In the genomic region with DNA sequence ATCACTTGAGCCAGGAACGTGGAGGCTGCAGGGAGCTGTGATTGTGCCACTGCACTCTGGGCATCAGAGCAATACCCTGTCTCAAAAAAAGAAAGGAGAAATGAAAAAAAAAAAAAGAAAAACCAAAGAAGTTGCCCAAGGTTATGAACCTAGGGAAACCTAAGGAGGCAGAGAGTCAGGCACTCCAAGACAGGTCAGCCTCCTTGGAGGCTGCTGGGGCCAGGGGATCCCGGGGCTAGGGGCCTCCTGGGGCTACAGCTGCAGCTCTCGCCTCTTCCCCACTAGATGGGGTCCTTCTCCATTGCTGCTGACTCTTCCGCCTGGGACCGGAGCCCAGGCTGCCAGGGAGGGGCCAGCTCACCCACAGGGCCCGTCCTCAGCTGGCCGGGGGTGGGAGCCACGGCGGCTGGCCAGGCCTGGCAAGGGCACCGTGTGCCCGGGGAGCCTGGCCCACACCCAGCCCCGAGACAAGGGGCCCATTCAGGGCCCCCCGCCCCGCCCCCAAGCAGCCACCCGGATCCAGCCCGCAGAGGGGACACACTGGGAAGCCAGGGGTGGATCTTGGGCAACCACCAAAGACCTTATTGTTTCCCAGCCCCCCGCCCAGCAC, we compare ENCODE assay signal across 8 cellular contexts. TPM values are rescaled to one million over a fixed set of nuclear protein-coding genes. Genes with fewer than 3 reads are reported as not detected.
DNase-seq lines count a peak whose midpoint lies in the region; ATAC-seq and TF ChIP-seq lines count a peak whose summit lies in the region.

No MANE protein-coding gene starts in this region.

- H3K79me2 ChIP-seq in PC-9 (ENCODE audit: low read depth): no peaks in the 10 kb centered on the region

- H3K4me1 ChIP-seq in RWPE2 (ENCODE audit: insufficient read depth, poor library complexity, severe bottlenecking) (no peaks in the 10 kb centered on the region), esophagus squamous epithelium (peaks cover 15 to 54% (median 16%) of the 10 kb centered on the region in 3 donors), PC-9 (replicated peaks; ENCODE audit: insufficient read depth) (no peaks in the 10 kb centered on the region)

- TF ChIP-seq CTCF in BJ (IDR thresholded peaks at IDR 0.05; ENCODE audit: insufficient read depth, low read depth, low read length): peak; percentile 82
- TF ChIP-seq CTCF in HFFc6 (IDR thresholded peaks at IDR 0.05): peak; percentile 75
- peak; percentile 46 for TF ChIP-seq CTCF in RWPE2 (IDR thresholded peaks at IDR 0.05; ENCODE audit: poor library complexity, severe bottlenecking)
- TF ChIP-seq CTCF in esophagus squamous epithelium (IDR thresholded peaks at IDR 0.05): peak; percentile 16 to 51 (median 48)
- TF ChIP-seq CTCF in PC-9 (conservative IDR thresholded peaks at IDR 0.05): no peak

- H3K36me3 Mint-ChIP-seq in HFFc6 (ENCODE audit: low read depth): peaks cover 17% of the 10 kb centered on the region; the same call in 1 of the 2 replicates
- H3K36me3 Mint-ChIP-seq in naive thymus-derived CD8-positive, alpha-beta T cell: peaks cover 0 to 62% (median 0%) of the 10 kb centered on the region in 3 donors

- H3F3A ChIP-seq in PC-9 (ENCODE audit: insufficient read depth, low read depth): peaks cover 8% of the 10 kb centered on the region; the same call in 1 of the 2 replicates

- ATAC-seq in RWPE2 (ENCODE audit: low read depth) (peak; percentile 66), HG03460 (IDR thresholded peaks at IDR 0.05; ENCODE audit: unreplicated experiment) (no peak), GM21367 (IDR thresholded peaks at IDR 0.05; ENCODE audit: unreplicated experiment) (no peak)
- ATAC-seq in naive thymus-derived CD8-positive, alpha-beta T cell: no peak

- H3K27me3 Mint-ChIP-seq in HFFc6 (ENCODE audit: insufficient read depth): peaks cover 1% of the 10 kb centered on the region; the same call in 1 of the 2 replicates
- no peaks in the 10 kb centered on the region for H3K27me3 Mint-ChIP-seq in naive thymus-derived CD8-positive, alpha-beta T cell

- H3K4me3 ChIP-seq in BJ (ENCODE audit: low read depth, low read length): no peak overlapping the region
- H3K4me3 ChIP-seq in RWPE2 (ENCODE audit: severe bottlenecking): no peak overlapping the region
- H3K4me3 ChIP-seq in esophagus squamous epithelium: peak overlapping the region in 1 of 4 donors; percentile 37
- no peak overlapping the region for H3K4me3 ChIP-seq in PC-9

- H3K27me3 ChIP-seq in BJ (ENCODE audit: control insufficient read depth, insufficient read depth, low read length): no peaks in the 10 kb centered on the region
- no peaks in the 10 kb centered on the region for H3K27me3 ChIP-seq in RWPE2 (ENCODE audit: insufficient read depth, poor library complexity, severe bottlenecking)
- no peaks in the 10 kb centered on the region for H3K27me3 ChIP-seq in esophagus squamous epithelium
- H3K27me3 ChIP-seq in PC-9 (ENCODE audit: insufficient read depth, low read depth): no peaks in the 10 kb centered on the region

- no peaks in the 10 kb centered on the region for H3K9me3 Mint-ChIP-seq in HFFc6
- H3K9me3 Mint-ChIP-seq in naive thymus-derived CD8-positive, alpha-beta T cell: no peaks in the 10 kb centered on the region

- intact Hi-C loops in esophagus squamous epithelium (cut with DNase I) (no loop called here), PC-9 (cut with micrococcal nuclease; ENCODE audit: unreplicated experiment) (loop anchor here (5.0 kb wide), 1 partner anchor 226 kb away; a partner anchor contains a TSS)

- H3K4me2 ChIP-seq in PC-9: no peak overlapping the region

- POLR2A ChIA-PET in BJ (lab: Charles Lee): interaction anchor here (0.7 kb wide), 1 partner anchor 38 kb away, joined by 9 read pairs; a partner anchor contains a TSS
- POLR2A ChIA-PET in naive thymus-derived CD8-positive, alpha-beta T cell (lab: Charles Lee): interaction anchor here (1.0 to 1.6 kb wide), 4 partner anchors 12 to 120 kb away, joined by 3 to 9 read pairs (median 4); a partner anchor contains a TSS
- POLR2A ChIA-PET in PC-9 (lab: Charles Lee; ENCODE audit: unreplicated experiment): no interaction called here

- WGBS in esophagus squamous epithelium, 2 donors: 15 to 37% methylated on average over 5 of the region's 17 CpGs

- H3K9me3 ChIP-seq in RWPE2 (ENCODE audit: severe bottlenecking) (no peaks in the 10 kb centered on the region), esophagus squamous epithelium (no peaks in the 10 kb centered on the region), PC-9 (ENCODE audit: insufficient read depth, low read depth) (no peaks in the 10 kb centered on the region)

- CTCF ChIA-PET in BJ (lab: Yijun Ruan, JAX): interaction anchor here (1.0 to 3.5 kb wide), 15 partner anchors 9 to 368 kb away, joined by 3 to 40 read pairs (median 4); a partner anchor contains a TSS
- CTCF ChIA-PET in PC-9 (lab: Charles Lee): interaction anchor here (0.6 kb wide), 1 partner anchor 20 kb away, joined by 8 read pairs; no protein-coding TSS in a partner anchor

- no peaks in the 10 kb centered on the region for H4K20me1 ChIP-seq in PC-9 (ENCODE audit: insufficient read depth)

- H3K36me3 ChIP-seq in BJ (ENCODE audit: control insufficient read depth, insufficient read depth, low read length) (peaks cover 16% of the 10 kb centered on the region), RWPE2 (ENCODE audit: low read depth) (peaks cover 11% of the 10 kb centered on the region), esophagus squamous epithelium (peaks cover 6 to 71% (median 7%) of the 10 kb centered on the region in 3 donors), PC-9 (ENCODE audit: low read depth) (no peaks in the 10 kb centered on the region)

- H3K27ac Mint-ChIP-seq in HFFc6: peak overlapping the region; percentile 33; the same call in 1 of the 2 replicates
- peak overlapping the region in 6 of 10 donors; percentile 3 to 86 (median 47) for H3K27ac Mint-ChIP-seq in naive thymus-derived CD8-positive, alpha-beta T cell

- no peak overlapping the region for H2AFZ ChIP-seq in PC-9

- no peak overlapping the region for H3K27ac ChIP-seq in RWPE2 (ENCODE audit: poor library complexity, severe bottlenecking)
- peak overlapping the region; percentile 3 to 63 (median 48) for H3K27ac ChIP-seq in esophagus squamous epithelium
- no peak overlapping the region for H3K27ac ChIP-seq in PC-9

- DNase-seq in BJ (ENCODE audit: low read depth): no peak
- peak; percentile 45 for DNase-seq in HFFc6
- no peak for DNase-seq in RWPE2 (ENCODE audit: low spot score)
- no peak for DNase-seq in esophagus squamous epithelium (lab: John Stamatoyannopoulos, UW)
- no peak for DNase-seq in naive thymus-derived CD8-positive, alpha-beta T cell
- no peak for DNase-seq in PC-9

- BruUV-seq in PC-9 (replicated peaks; lab: Mats Ljungman, UMichigan): no TSS peak

- H3K4me1 Mint-ChIP-seq in HFFc6 (ENCODE audit: low read depth): peaks cover 24% of the 10 kb centered on the region
- peaks cover 4 to 24% (median 13%) of the 10 kb centered on the region in 4 donors for H3K4me1 Mint-ChIP-seq in naive thymus-derived CD8-positive, alpha-beta T cell

- H3K4me3 Mint-ChIP-seq in HFFc6: no peak overlapping the region
- no peak overlapping the region for H3K4me3 Mint-ChIP-seq in naive thymus-derived CD8-positive, alpha-beta T cell

- no peaks in the 10 kb centered on the region for H3K9me2 ChIP-seq in PC-9 (ENCODE audit: insufficient read depth)

- TF ChIP-seq POLR2A in esophagus squamous epithelium (IDR thresholded peaks at IDR 0.05): no peak

RNA-seq across cellular contexts. Expression of a gene that starts 1.7 kb away (rescaled TPM):
- polyA plus RNA-seq in BJ (2011; rRNA removed): 0.21 and 0.32 TPM in 2 replicates
- 0.38 TPM in 1 of 2 replicates, not detected in the other for polyA minus RNA-seq in BJ (2011; rRNA and poly(A)+ RNA removed)
- total RNA-seq in HFFc6 (2021; fragmentation: NEBNext Ultra II Directional; extraction: Animal tissue kit (Norgen Biotek cat#: 25700)): 1 to 10 TPM in 3 of 6 experiments, under 1 TPM in 3; 0.66 to 1.6 (median 1.0) TPM
- total RNA-seq in esophagus squamous epithelium (not detected), PC-9 (2021) (1.4 and 4.2 TPM in 2 replicates)
- 1 to 10 TPM; 4.0 to 4.5 TPM for total RNA-seq in naive thymus-derived CD8-positive, alpha-beta T cell
- polyA plus RNA-seq in naive thymus-derived CD8-positive, alpha-beta T cell: under 1 TPM in 2 of 3 donors, not detected in 1; 0.28 to 0.56 TPM

RNA-seq across cellular contexts. Expression of a gene that starts 13.2 kb away (rescaled TPM):
- 9.7 and 20.7 TPM in 2 replicates for polyA plus RNA-seq in BJ (2011; rRNA removed)
- polyA minus RNA-seq in BJ (2011; rRNA and poly(A)+ RNA removed): 7.5 and 9.5 TPM in 2 replicates
- 10 to 100 TPM; 50.6 to 54.5 (median 51.7) TPM for total RNA-seq in HFFc6 (2021; fragmentation: NEBNext Ultra II Directional; extraction: Animal tissue kit (Norgen Biotek cat#: 25700))
- total RNA-seq in esophagus squamous epithelium (10 to 100 TPM; 29.2 to 65.0 (median 33.7) TPM), PC-9 (2021) (68.8 and 79.8 TPM in 2 replicates)
- 100 to 1,000 TPM; 128 to 129 TPM for total RNA-seq in naive thymus-derived CD8-positive, alpha-beta T cell
- polyA plus RNA-seq in naive thymus-derived CD8-positive, alpha-beta T cell: 10 to 100 TPM; 30.3 to 35.9 (median 31.0) TPM

RNA-seq across cellular contexts. Expression of a gene that starts 17.9 kb away (rescaled TPM):
- 0.10 and 0.15 TPM in 2 replicates for polyA plus RNA-seq in BJ (2011; rRNA removed)
- polyA minus RNA-seq in BJ (2011; rRNA and poly(A)+ RNA removed): not detected in 2 replicates
- under 1 TPM; 0.50 to 0.99 (median 0.86) TPM for total RNA-seq in HFFc6 (2021; fragmentation: NEBNext Ultra II Directional; extraction: Animal tissue kit (Norgen Biotek cat#: 25700))
- total RNA-seq in esophagus squamous epithelium (1 to 10 TPM in 1 of 4 donors, under 1 TPM in 2, not detected in 1; 0.31 to 1.1 (median 0.57) TPM), PC-9 (2021) (1.3 and 1.9 TPM in 2 replicates)
- under 1 TPM in 1 of 2 experiments, not detected in 1; 0.44 TPM for total RNA-seq in naive thymus-derived CD8-positive, alpha-beta T cell
- polyA plus RNA-seq in naive thymus-derived CD8-positive, alpha-beta T cell: not detected

RNA-seq across cellular contexts. Expression of a gene that starts 29.5 kb away (rescaled TPM):
- polyA plus RNA-seq in BJ (2011; rRNA removed): 10.6 and 13.1 TPM in 2 replicates
- polyA minus RNA-seq in BJ (2011; rRNA and poly(A)+ RNA removed): 3.6 and 7.1 TPM in 2 replicates
- 10 to 100 TPM; 22.9 to 33.6 (median 26.5) TPM for total RNA-seq in HFFc6 (2021; fragmentation: NEBNext Ultra II Directional; extraction: Animal tissue kit (Norgen Biotek cat#: 25700))
- total RNA-seq in esophagus squamous epithelium (10 to 100 TPM; 18.4 to 28.2 (median 26.4) TPM), PC-9 (2021) (49.1 and 67.6 TPM in 2 replicates)
- 10 to 100 TPM; 63.8 to 73.0 TPM for total RNA-seq in naive thymus-derived CD8-positive, alpha-beta T cell
- polyA plus RNA-seq in naive thymus-derived CD8-positive, alpha-beta T cell: 10 to 100 TPM; 20.7 to 40.6 (median 27.0) TPM

RNA-seq across cellular contexts. Expression of a gene that starts 36.2 kb away (rescaled TPM):
- 15.7 and 19.1 TPM in 2 replicates for polyA plus RNA-seq in BJ (2011; rRNA removed)
- 18.9 and 25.2 TPM in 2 replicates for polyA minus RNA-seq in BJ (2011; rRNA and poly(A)+ RNA removed)
- total RNA-seq in HFFc6 (2021; fragmentation: NEBNext Ultra II Directional; extraction: Animal tissue kit (Norgen Biotek cat#: 25700)): 10 to 100 TPM; 38.7 to 42.9 (median 41.2) TPM
- total RNA-seq in esophagus squamous epithelium: 10 to 100 TPM; 18.0 to 27.7 (median 23.4) TPM
- 10 to 100 TPM; 64.8 to 66.8 TPM for total RNA-seq in naive thymus-derived CD8-positive, alpha-beta T cell
- polyA plus RNA-seq in naive thymus-derived CD8-positive, alpha-beta T cell: 10 to 100 TPM in 2 of 3 donors, 1 to 10 TPM in 1; 9.7 to 15.8 (median 11.3) TPM
- 62.6 and 70.3 TPM in 2 replicates for total RNA-seq in PC-9 (2021)

Comparison
In these comparisons a context has a peak if more than half of its experiments do, and no peak if none do; other contexts are left out.
1. H3K27ac ChIP-seq: peak in esophagus squamous epithelium (4 of 4); none in RWPE2 (single experiment) and PC-9 (single experiment).